In genomic region chr13:41019027-41019487, GRCh38 we compare ENCODE assay signal across 8 cellular contexts. TPM values are rescaled to one million over a fixed set of nuclear protein-coding genes. Genes with fewer than 3 reads are reported as not detected.
A peak's percentile ranks its signal among the peaks of the same experiment; 100 is the strongest.
DNase-seq lines count a peak whose midpoint lies in the region; ATAC-seq and TF ChIP-seq lines count a peak whose summit lies in the region.

Gene ELF1 (minus strand): TSS chr13:41019316. CDS start chr13:40982054, 37,262 bp downstream.

- H3K36me3 ChIP-seq in BLaER1 = peaks cover 2% of the 10 kb centered on the region; the same call in 1 of the 2 replicates
- no peaks in the 10 kb centered on the region for H3K36me3 ChIP-seq in esophagus squamous epithelium

- H3K9me3 ChIP-seq in BLaER1 (no peaks in the 10 kb centered on the region), esophagus squamous epithelium (no peaks in the 10 kb centered on the region)

- peak within 1 kb of the TSS; percentile 96 for H3K9ac ChIP-seq in BLaER1

- no peaks in the 10 kb centered on the region for H3K9me3 Mint-ChIP-seq in nephron progenitor cell

- peak within 1 kb of the TSS; percentile 46 for H3K27ac Mint-ChIP-seq in nephron progenitor cell

- TF ChIP-seq CTCF in esophagus squamous epithelium (IDR thresholded peaks at IDR 0.05) (no peak), nephron progenitor cell (IDR thresholded peaks at IDR 0.05) (no peak)

- no peaks in the 10 kb centered on the region for H3K36me3 Mint-ChIP-seq in nephron progenitor cell (ENCODE audit: low read depth)

- H3K27ac ChIP-seq in BLaER1 (peak within 1 kb of the TSS; percentile 94), esophagus squamous epithelium (peak within 1 kb of the TSS; percentile 85 to 95 (median 91))

- ATAC-seq in GM18909 (IDR thresholded peaks at IDR 0.05; ENCODE audit: poor library complexity, unreplicated experiment) = peak; percentile 93
- ATAC-seq in HG03103 (IDR thresholded peaks at IDR 0.05; ENCODE audit: low read depth, unreplicated experiment) = peak; percentile 86

- peak within 1 kb of the TSS; percentile 71 for H3K4me2 ChIP-seq in BLaER1

- H3K4me3 Mint-ChIP-seq in nephron progenitor cell = no peak within 1 kb of the TSS

- intact Hi-C loops in esophagus squamous epithelium (cut with DNase I) = no loop called here

- peaks cover 22% of the 10 kb centered on the region for H3K4me1 Mint-ChIP-seq in nephron progenitor cell

- DNase-seq in NOMO-1 treated with DMSO at 0.1 percent for 48 hours (lab: John Stamatoyannopoulos, UW; ENCODE audit: unreplicated experiment) (peak; percentile 93), activated T-cell treated with anti-CD3 and anti-CD28 coated beads for 1 hour (ENCODE audit: low read depth) (peak; percentile 20), esophagus squamous epithelium (lab: John Stamatoyannopoulos, UW) (peak; percentile 28), nephron progenitor cell (no peak), ureter (ENCODE audit: low spot score) (peak; percentile 62)

- H3K4me1 ChIP-seq in BLaER1 = peaks cover 20% of the 10 kb centered on the region
- H3K4me1 ChIP-seq in esophagus squamous epithelium = peaks cover 21 to 61% (median 23%) of the 10 kb centered on the region in 3 donors

- peak within 1 kb of the TSS; percentile 76 for H3K4me3 ChIP-seq in BLaER1
- peak within 1 kb of the TSS; percentile 36 to 62 (median 48) for H3K4me3 ChIP-seq in esophagus squamous epithelium

- H3K27me3 ChIP-seq in BLaER1 = no peaks in the 10 kb centered on the region
- no peaks in the 10 kb centered on the region for H3K27me3 ChIP-seq in esophagus squamous epithelium

- H3K27me3 Mint-ChIP-seq in nephron progenitor cell (ENCODE audit: low read depth, poor library complexity) = no peaks in the 10 kb centered on the region

- H4K20me1 ChIP-seq in BLaER1 = peaks cover 7% of the 10 kb centered on the region

- 19 to 25% methylated on average over 4 of the region's 4 CpGs for WGBS in esophagus squamous epithelium, 2 donors

- peak in 1 of 4 donors; percentile 61 for TF ChIP-seq POLR2A in esophagus squamous epithelium (IDR thresholded peaks at IDR 0.05)

RNA-seq across cellular contexts. Expression of gene ELF1, which starts in this region (rescaled TPM):
- total RNA-seq in esophagus squamous epithelium (10 to 100 TPM; 61.9 to 84.5 (median 71.5) TPM), ureter (124 TPM)
